ENCODE assay signal across 26 cellular contexts in genomic region chr13:73996569-73996968, GRCh38.
"Had no signal": no experiment of that assay in that cellular context is flagged by ENCODE, and none has a peak within 500 bp of the region (broad histone marks: within the 10 kb centered on the region; RNA-seq: fewer than 3 reads in every experiment).

No MANE protein-coding gene starts in this region.

- H3K27ac ChIP-seq: brain microvascular endothelial cell, SJCRH30, SK-N-MC had no signal

- H3K27me3 ChIP-seq: brain microvascular endothelial cell, SJCRH30 had no signal

- H3K9me3 Mint-ChIP-seq: activated CD4-positive, alpha-beta memory T cell treated with anti-CD3 and anti-CD28 coated beads, Interleukin-2, amount 10 ng/mL, durations not matched to agents 7 days and 5 days; activated naive CD8-positive, alpha-beta T cell treated with anti-CD3 and anti-CD28 coated beads, Interleukin-2, amount 50 U/mL, for 24 hours; T-helper 2 cell treated with Interferon-gamma antibody and Interleukin-4, amounts not matched to agents 5 μg/mL and 100 μg/mL, for 36 hours had no signal

- H3K9me3 ChIP-seq: SJCRH30 had no signal

- H3K4me3 ChIP-seq: SJCRH30, SK-N-MC had no signal

- H3K36me3 ChIP-seq: SJCRH30 had no signal

- H3K27me3 Mint-ChIP-seq: activated CD4-positive, alpha-beta memory T cell treated with anti-CD3 and anti-CD28 coated beads, Interleukin-2, amount 10 ng/mL, durations not matched to agents 7 days and 5 days; activated CD8-positive, alpha-beta memory T cell treated with anti-CD3 and anti-CD28 coated beads, Interleukin-2, amount 10 ng/mL, durations not matched to agents 7 days and 5 days; activated naive CD8-positive, alpha-beta T cell treated with anti-CD3 and anti-CD28 coated beads, Interleukin-2, amount 50 U/mL, for 24 hours had no signal

- H3K4me3 Mint-ChIP-seq: activated CD4-positive, alpha-beta memory T cell treated with anti-CD3 and anti-CD28 coated beads, Interleukin-2, amount 10 ng/mL, durations not matched to agents 7 days and 5 days; activated CD8-positive, alpha-beta memory T cell treated with anti-CD3 and anti-CD28 coated beads, Interleukin-2, amount 10 ng/mL, durations not matched to agents 7 days and 5 days; activated naive CD8-positive, alpha-beta T cell treated with anti-CD3 and anti-CD28 coated beads, Interleukin-2, amount 50 U/mL, for 24 hours; T-helper 2 cell treated with Interferon-gamma antibody and Interleukin-4, amounts not matched to agents 5 μg/mL and 100 μg/mL, for 36 hours had no signal

- DNase-seq: activated CD4-positive, alpha-beta memory T cell treated with anti-CD3 and anti-CD28 coated beads, Interleukin-2, amount 10 ng/mL, durations not matched to agents 7 days and 5 days; activated CD4-positive, alpha-beta T cell treated with anti-CD3 and anti-CD28 coated beads for 1 hour; activated CD4-positive, alpha-beta T cell treated with anti-CD3 and anti-CD28 coated beads for 48 hours; activated CD8-positive, alpha-beta memory T cell treated with anti-CD3 and anti-CD28 coated beads for 24 hours; activated CD8-positive, alpha-beta memory T cell treated with anti-CD3 and anti-CD28 coated beads, Interleukin-2, amount 10 ng/mL, durations not matched to agents 7 days and 5 days; activated CD8-positive, alpha-beta memory T cell treated with anti-CD3 and anti-CD28 coated beads, Interleukin-2, amount 50 U/mL, for 48 hours; activated effector memory CD4-positive, alpha-beta T cell treated with Interleukin-2 at 50 U/mL for 16 hours; activated naive CD4-positive, alpha-beta T cell treated with anti-CD3 and anti-CD28 coated beads, Interleukin-2, amount 50 U/mL, for 16 hours; activated naive CD8-positive, alpha-beta T cell treated with anti-CD3 and anti-CD28 coated beads, Interleukin-2, amount 50 U/mL, for 24 hours; activated T-cell treated with anti-CD3 and anti-CD28 coated beads, Interleukin-2, amount 50 U/mL, for 48 hours; aorta; brain microvascular endothelial cell; central memory CD4-positive, alpha-beta T cell; NCI-H1048; NCI-H1105 treated with DMSO at 0.1 percent for 48 hours; NCI-H1436; NCI-H1694; NCI-H1930; NCI-H2081 treated with DMSO at 0.1 percent for 48 hours; NCI-H345; NCI-H524 treated with DMSO at 0.1 percent for 48 hours; SHP77; SJCRH30 had no signal

- H3K27ac Mint-ChIP-seq: activated CD4-positive, alpha-beta memory T cell treated with anti-CD3 and anti-CD28 coated beads, Interleukin-2, amount 10 ng/mL, durations not matched to agents 7 days and 5 days; activated CD8-positive, alpha-beta memory T cell treated with anti-CD3 and anti-CD28 coated beads, Interleukin-2, amount 10 ng/mL, durations not matched to agents 7 days and 5 days; activated naive CD8-positive, alpha-beta T cell treated with anti-CD3 and anti-CD28 coated beads, Interleukin-2, amount 50 U/mL, for 24 hours; T-helper 2 cell treated with Interferon-gamma antibody and Interleukin-4, amounts not matched to agents 5 μg/mL and 100 μg/mL, for 36 hours had no signal

- ATAC-seq: activated CD8-positive, alpha-beta memory T cell treated with anti-CD3 and anti-CD28 coated beads, Interleukin-2, amount 10 ng/mL, durations not matched to agents 7 days and 5 days; activated naive CD8-positive, alpha-beta T cell treated with anti-CD3 and anti-CD28 coated beads, Interleukin-2, amount 50 U/mL, for 24 hours; Panc1 had no signal
